1 cellular context compared by ENCODE assay signal in the genomic region with DNA sequence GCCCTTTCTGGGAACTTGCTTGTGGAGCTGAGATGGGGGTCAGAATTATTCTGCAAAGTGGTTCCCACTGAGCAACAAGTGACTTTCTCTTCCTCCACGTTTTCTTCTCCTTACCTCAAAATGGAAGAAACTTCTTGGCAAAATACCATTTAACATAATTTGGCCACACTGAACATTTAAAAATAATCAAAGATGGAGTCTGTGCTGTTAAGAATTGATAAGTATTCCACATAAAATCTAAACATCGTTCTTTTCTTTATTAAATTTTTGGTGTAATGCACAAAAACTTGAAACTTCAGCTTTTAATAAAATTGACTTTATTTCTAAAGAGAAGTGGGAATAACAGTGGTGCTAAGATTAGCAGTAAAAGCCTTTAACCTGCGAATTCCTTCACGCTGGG.
A peak's percentile ranks its signal among the peaks of the same experiment; 100 is the strongest.
TF ChIP-seq lines count a peak whose summit lies in the region.

No MANE protein-coding gene starts in this region.

TF ChIP-seq in K562, 482 proteins besides CTCF, POLR2A, EP300 and RAD21 (continued from another document):
- TF ChIP-seq, protein P1, sequence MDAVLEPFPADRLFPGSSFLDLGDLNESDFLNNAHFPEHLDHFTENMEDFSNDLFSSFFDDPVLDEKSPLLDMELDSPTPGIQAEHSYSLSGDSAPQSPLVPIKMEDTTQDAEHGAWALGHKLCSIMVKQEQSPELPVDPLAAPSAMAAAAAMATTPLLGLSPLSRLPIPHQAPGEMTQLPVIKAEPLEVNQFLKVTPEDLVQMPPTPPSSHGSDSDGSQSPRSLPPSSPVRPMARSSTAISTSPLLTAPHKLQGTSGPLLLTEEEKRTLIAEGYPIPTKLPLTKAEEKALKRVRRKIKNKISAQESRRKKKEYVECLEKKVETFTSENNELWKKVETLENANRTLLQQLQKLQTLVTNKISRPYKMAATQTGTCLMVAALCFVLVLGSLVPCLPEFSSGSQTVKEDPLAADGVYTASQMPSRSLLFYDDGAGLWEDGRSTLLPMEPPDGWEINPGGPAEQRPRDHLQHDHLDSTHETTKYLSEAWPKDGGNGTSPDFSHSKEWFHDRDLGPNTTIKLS (IDR thresholded peaks at IDR 0.05; ENCODE audit: borderline replicate concordance, low read depth): no peak
- TF ChIP-seq PTRF (tag; IDR thresholded peaks at IDR 0.05) (peak; percentile 65; the same call in 1 of the 2 replicates), ZC3H8 (IDR thresholded peaks at IDR 0.05) (no peak), CHCHD3 (CRISPR knock-in tag; IDR thresholded peaks at IDR 0.05) (no peak), ATF2 (CRISPR knock-in tag; IDR thresholded peaks at IDR 0.05) (no peak), HDAC2 (IDR thresholded peaks at IDR 0.05) (no peak), TAF15 (IDR thresholded peaks at IDR 0.05; ENCODE audit: low read depth, low read length) (no peak), ZKSCAN1 (IDR thresholded peaks at IDR 0.05; ENCODE audit: low read depth, low read length) (no peak), MAFK (IDR thresholded peaks at IDR 0.05; ENCODE audit: low read length) (no peak), BRCA1 (IDR thresholded peaks at IDR 0.05) (no peak), BRCA1 (CRISPR knock-in tag; IDR thresholded peaks at IDR 0.05) (no peak), FOXK2 (conservative IDR thresholded peaks at IDR 0.05 in 1 of 2, IDR thresholded peaks at IDR 0.05 in 1 of 2; ENCODE audit: low read depth in 2 of 2) (no peak), THRA (IDR thresholded peaks at IDR 0.05) (no peak), RBM34 (IDR thresholded peaks at IDR 0.05; ENCODE audit: borderline replicate concordance, insufficient read depth, low read length) (no peak), CBX8 (IDR thresholded peaks at IDR 0.05; ENCODE audit: borderline replicate concordance, extremely low read depth, low read depth, low read length, poor library complexity, severe bottlenecking) (no peak), FOS (IDR thresholded peaks at IDR 0.05; ENCODE audit: extremely low read depth, insufficient read length) (no peak), NUFIP1 (IDR thresholded peaks at IDR 0.05; ENCODE audit: partially characterized antibody) (no peak), MTA3 (IDR thresholded peaks at IDR 0.05; ENCODE audit: borderline replicate concordance) (no peak), L3MBTL2 (IDR thresholded peaks at IDR 0.05) (no peak), CBFA2T3 (IDR thresholded peaks at IDR 0.05) (no peak), RBM25 (IDR thresholded peaks at IDR 0.05; ENCODE audit: low read depth, low read length, severe bottlenecking) (no peak), ZNF507 (tag; conservative IDR thresholded peaks at IDR 0.05) (no peak), ZNF592 (IDR thresholded peaks at IDR 0.05) (peak; percentile 90)
- TF ChIP-seq, protein P2, sequence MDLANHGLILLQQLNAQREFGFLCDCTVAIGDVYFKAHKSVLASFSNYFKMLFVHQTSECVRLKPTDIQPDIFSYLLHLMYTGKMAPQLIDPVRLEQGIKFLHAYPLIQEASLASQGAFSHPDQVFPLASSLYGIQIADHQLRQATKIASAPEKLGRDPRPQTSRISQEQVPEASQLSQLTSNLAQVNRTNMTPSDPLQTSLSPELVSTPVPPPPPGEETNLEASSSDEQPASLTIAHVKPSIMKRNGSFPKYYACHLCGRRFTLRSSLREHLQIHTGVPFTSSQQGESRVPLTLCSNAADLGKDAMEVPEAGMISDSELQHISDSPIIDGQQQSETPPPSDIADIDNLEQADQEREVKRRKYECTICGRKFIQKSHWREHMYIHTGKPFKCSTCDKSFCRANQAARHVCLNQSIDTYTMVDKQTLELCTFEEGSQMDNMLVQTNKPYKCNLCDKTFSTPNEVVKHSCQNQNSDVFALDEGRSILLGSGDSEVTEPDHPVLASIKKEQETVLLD (IDR thresholded peaks at IDR 0.05): no peak
- TF ChIP-seq, protein P3, sequence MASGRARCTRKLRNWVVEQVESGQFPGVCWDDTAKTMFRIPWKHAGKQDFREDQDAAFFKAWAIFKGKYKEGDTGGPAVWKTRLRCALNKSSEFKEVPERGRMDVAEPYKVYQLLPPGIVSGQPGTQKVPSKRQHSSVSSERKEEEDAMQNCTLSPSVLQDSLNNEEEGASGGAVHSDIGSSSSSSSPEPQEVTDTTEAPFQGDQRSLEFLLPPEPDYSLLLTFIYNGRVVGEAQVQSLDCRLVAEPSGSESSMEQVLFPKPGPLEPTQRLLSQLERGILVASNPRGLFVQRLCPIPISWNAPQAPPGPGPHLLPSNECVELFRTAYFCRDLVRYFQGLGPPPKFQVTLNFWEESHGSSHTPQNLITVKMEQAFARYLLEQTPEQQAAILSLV (tag; IDR thresholded peaks at IDR 0.05): no peak
